In the genomic region with DNA sequence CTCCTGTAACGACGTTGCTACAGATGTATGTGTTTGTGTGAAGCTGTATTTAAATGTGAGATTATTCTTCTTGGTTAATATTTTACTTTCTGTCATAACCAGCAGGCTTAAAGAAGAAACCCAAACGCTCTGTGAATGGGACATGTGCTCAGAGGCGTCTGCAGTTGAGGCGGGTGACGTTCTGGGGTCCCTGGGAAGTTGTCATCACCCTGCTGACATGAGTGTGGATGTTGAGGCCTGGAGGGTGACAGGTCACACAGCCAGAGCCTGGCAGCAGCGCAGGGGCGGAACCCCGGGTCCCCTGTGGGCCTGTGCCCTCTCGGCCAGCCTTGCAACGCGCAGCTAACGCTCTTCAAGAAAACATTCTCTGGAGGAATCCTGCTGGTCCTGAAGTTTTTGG, we compare ENCODE assay signal across 9 cellular contexts. TPM values are rescaled to one million over a fixed set of nuclear protein-coding genes. Genes with fewer than 3 reads are reported as not detected.
DNase-seq lines count a peak whose midpoint lies in the region; ATAC-seq, FAIRE-seq and TF ChIP-seq lines count a peak whose summit lies in the region.
"Had no signal": no experiment of that assay in that cellular context is flagged by ENCODE, and none has a peak within 500 bp of the region (broad histone marks: within the 10 kb centered on the region; RNA-seq: fewer than 3 reads in every experiment).

No MANE protein-coding gene starts in this region.

- no peak overlapping the region for H3K4me3 Mint-ChIP-seq in T-helper 2 cell treated with Interferon-gamma antibody and Interleukin-4, amounts not matched to agents 5 μg/mL and 100 μg/mL, for 36 hours

- H3K27ac Mint-ChIP-seq in T-helper 2 cell treated with Interferon-gamma antibody and Interleukin-4, amounts not matched to agents 5 μg/mL and 100 μg/mL, for 36 hours = no peak overlapping the region

- no peaks in the 10 kb centered on the region for H3K27me3 ChIP-seq in RWPE2 (ENCODE audit: insufficient read depth, poor library complexity, severe bottlenecking)
- H3K27me3 ChIP-seq in hepatocyte = no peaks in the 10 kb centered on the region
- H3K27me3 ChIP-seq in skeletal muscle tissue (ENCODE audit: control insufficient read depth in 3 of 3, insufficient read depth in 3 of 3, low read length in 3 of 3) = no peaks in the 10 kb centered on the region
- H3K27me3 ChIP-seq: SJCRH30 had no signal

- no peak for FAIRE-seq in HTR-8/SVneo (lab: Jason Lieb, UNC)

- H3K9me2 ChIP-seq in hepatocyte (replicated peaks; ENCODE audit: insufficient read depth) = no peaks in the 10 kb centered on the region

- no peaks in the 10 kb centered on the region for H3K9me3 ChIP-seq in RWPE2 (ENCODE audit: severe bottlenecking)
- H3K9me3 ChIP-seq in hepatocyte (ENCODE audit: low read depth) = no peaks in the 10 kb centered on the region
- no peaks in the 10 kb centered on the region for H3K9me3 ChIP-seq in skeletal muscle tissue (ENCODE audit: control insufficient read depth in 3 of 3, low read length in 3 of 3)
- H3K9me3 ChIP-seq: SJCRH30 had no signal

- H3K36me3 ChIP-seq in RWPE2 (ENCODE audit: low read depth) (no peaks in the 10 kb centered on the region), hepatocyte (replicated peaks; ENCODE audit: insufficient read depth, low read depth) (no peaks in the 10 kb centered on the region), skeletal muscle tissue (ENCODE audit: control insufficient read depth in 3 of 3, insufficient read depth in 3 of 3, low read length in 3 of 3) (peaks cover 0 to 5% (median 0%) of the 10 kb centered on the region in 3 donors)
- H3K36me3 ChIP-seq: SJCRH30 had no signal

- H3K4me1 ChIP-seq in RWPE2 (ENCODE audit: insufficient read depth, poor library complexity, severe bottlenecking) = peaks cover 23% of the 10 kb centered on the region
- peaks cover 35% of the 10 kb centered on the region for H3K4me1 ChIP-seq in hepatocyte (ENCODE audit: insufficient read depth)
- H3K4me1 ChIP-seq in skeletal muscle tissue (ENCODE audit: control insufficient read depth in 3 of 3, insufficient read depth in 3 of 3, low read length in 3 of 3) = peaks cover 32 to 66% (median 34%) of the 10 kb centered on the region in 3 donors

- 86% methylated on average over 13 of the region's 13 CpGs for WGBS in hepatocyte (ENCODE audit: low lambda C conversion rate, missing lambda C conversion rate)

- H3K9me3 Mint-ChIP-seq in T-helper 2 cell treated with Interferon-gamma antibody and Interleukin-4, amounts not matched to agents 5 μg/mL and 100 μg/mL, for 36 hours = no peaks in the 10 kb centered on the region

- no peak overlapping the region for H3K4me3 ChIP-seq in RWPE2 (ENCODE audit: severe bottlenecking)
- no peak overlapping the region for H3K4me3 ChIP-seq in hepatocyte
- no peak overlapping the region for H3K4me3 ChIP-seq in skeletal muscle tissue (ENCODE audit: low read length in 3 of 3)
- H3K4me3 ChIP-seq: SJCRH30 had no signal

- H4K20me1 ChIP-seq in hepatocyte (ENCODE audit: insufficient read depth, poor library complexity, severe bottlenecking) = no peaks in the 10 kb centered on the region

- no peak overlapping the region for H2AFZ ChIP-seq in hepatocyte

- DNase-seq in RWPE2 (ENCODE audit: low spot score) = peak; percentile 45
- DNase-seq in hepatocyte (ENCODE audit: low spot score) = no peak
- no peak for DNase-seq in T-helper 2 cell treated with Interferon-gamma antibody and Interleukin-4, amounts not matched to agents 5 μg/mL and 100 μg/mL, for 36 hours (ENCODE audit: low spot score)
- DNase-seq in GM13977 (ENCODE audit: low spot score) = no peak
- DNase-seq in SW 1271 (lab: John Stamatoyannopoulos, UW) = no peak
- no peak for DNase-seq in HTR-8/SVneo (ENCODE audit: insufficient read length, low spot score)
- DNase-seq: SJCRH30 had no signal

- ATAC-seq in GM19463 (IDR thresholded peaks at IDR 0.05; ENCODE audit: unreplicated experiment) (peak; percentile 22), RWPE2 (ENCODE audit: low read depth) (no peak)

- peaks cover 4% of the 10 kb centered on the region for H3K27me3 Mint-ChIP-seq in T-helper 2 cell treated with Interferon-gamma antibody and Interleukin-4, amounts not matched to agents 5 μg/mL and 100 μg/mL, for 36 hours (ENCODE audit: low read depth)

- TF ChIP-seq CTCF in RWPE2 (IDR thresholded peaks at IDR 0.05; ENCODE audit: poor library complexity, severe bottlenecking) = no peak
- no peak for TF ChIP-seq CTCF in hepatocyte (IDR thresholded peaks at IDR 0.05; ENCODE audit: poor library complexity)
- TF ChIP-seq CTCF in GM13977 (IDR thresholded peaks at IDR 0.05; ENCODE audit: extremely low read depth, insufficient read depth, missing control alignments) = no peak

- H3K36me3 Mint-ChIP-seq in T-helper 2 cell treated with Interferon-gamma antibody and Interleukin-4, amounts not matched to agents 5 μg/mL and 100 μg/mL, for 36 hours (ENCODE audit: low read depth) = peaks cover 33% of the 10 kb centered on the region

- in situ Hi-C loops in GM13977 (cut with MboI; ENCODE audit: low pct_unique_long_range_greater_than_20kb, low sequenced_read_pairs, unreplicated experiment) = no loop called here

- H3K27ac ChIP-seq in RWPE2 (ENCODE audit: poor library complexity, severe bottlenecking) (peak overlapping the region; percentile 48), hepatocyte (peak overlapping the region; percentile 84), skeletal muscle tissue (ENCODE audit: low read depth, low read length) (peak overlapping the region; percentile 13)
- H3K27ac ChIP-seq: SJCRH30 had no signal

- H3K79me2 ChIP-seq in hepatocyte = peaks cover 7% of the 10 kb centered on the region

- H3K9ac ChIP-seq in skeletal muscle tissue (ENCODE audit: low read depth in 1 of 3, low read length in 3 of 3) = no peak overlapping the region

- H3K4me2 ChIP-seq in hepatocyte = no peak overlapping the region

- H3K4me1 Mint-ChIP-seq in T-helper 2 cell treated with Interferon-gamma antibody and Interleukin-4, amounts not matched to agents 5 μg/mL and 100 μg/mL, for 36 hours (ENCODE audit: low read depth) = peaks cover 32% of the 10 kb centered on the region

RNA-seq across cellular contexts. Expression of a gene that starts 16.6 kb away (rescaled TPM):
- total RNA-seq in hepatocyte (4.3 and 6.1 TPM in 2 replicates), skeletal muscle tissue (14.1 TPM)
- 5.6 and 5.8 TPM in 2 replicates for polyA plus RNA-seq in hepatocyte

Comparison
In these comparisons a context has a peak if more than half of its experiments do, and no peak if none do; other contexts are left out.
1. H3K27ac ChIP-seq: peak in every context shown above with its lines; median percentile 84 in hepatocyte; 48 in RWPE2; 13 in skeletal muscle tissue.